Comparison of ENCODE assay signal across 15 cellular contexts in genomic region chr2:219687266-219687665, GRCh38. TPM values are rescaled to one million over a fixed set of nuclear protein-coding genes. Genes with fewer than 3 reads are reported as not detected.
DNase-seq lines count a peak whose midpoint lies in the region; ATAC-seq and TF ChIP-seq lines count a peak whose summit lies in the region.
"Had no signal": no experiment of that assay in that cellular context is flagged by ENCODE, and none has a peak within 500 bp of the region (broad histone marks: within the 10 kb centered on the region; RNA-seq: fewer than 3 reads in every experiment).

No MANE protein-coding gene starts in this region.

- TF ChIP-seq POLR2A in HCT116 (IDR thresholded peaks at IDR 0.05; ENCODE audit: borderline replicate concordance, extremely low read depth, insufficient read depth, insufficient read length) = no peak
- TF ChIP-seq POLR2A in heart left ventricle (IDR thresholded peaks at IDR 0.05) = no peak

- no peak for TF ChIP-seq RAD21 in HCT116 (IDR thresholded peaks at IDR 0.05; ENCODE audit: low read depth)

- H3K9ac ChIP-seq in HCT116 (ENCODE audit: low read length) (peak overlapping the region; percentile 85), adipocyte (ENCODE audit: low read length) (peak overlapping the region; percentile 46)

- CTCF ChIA-PET in HCT116 (lab: Charles Lee) = no interaction called here

- RAD21 ChIA-PET in HCT116 (lab: Charles Lee; ENCODE audit: low non-redundant PET in 1 of 2, low total read pairs in 2 of 2, uncharacterized antibody in 2 of 2, unreplicated experiment in 2 of 2) = no interaction called here

- H3K27ac ChIP-seq in HCT116 (ENCODE audit: low read depth, low read length) (peak overlapping the region; percentile 98), tibial artery (peak overlapping the region; percentile 85 to 86), heart left ventricle (no peak overlapping the region)
- H3K27ac ChIP-seq: SK-N-MC had no signal

- H3K4me1 ChIP-seq in HCT116 (ENCODE audit: control insufficient read depth in 1 of 2, insufficient read depth in 2 of 2, low read length in 2 of 2) (peaks cover 58 to 92% of the 10 kb centered on the region in 2 experiments), adipocyte (ENCODE audit: control insufficient read depth, insufficient read depth, low read length) (peaks cover 47% of the 10 kb centered on the region), tibial artery (peaks cover 0 to 38% (median 29%) of the 10 kb centered on the region in 4 donors), BE2C (peaks cover 5% of the 10 kb centered on the region; the same call in 1 of the 2 replicates), heart left ventricle (peaks cover 0 to 16% (median 6%) of the 10 kb centered on the region in 12 donors)

- H3K79me2 ChIP-seq in HCT116 (ENCODE audit: insufficient read depth, low read length) = peaks cover 44% of the 10 kb centered on the region

- H4K20me1 ChIP-seq in HCT116 (ENCODE audit: insufficient read depth) = no peaks in the 10 kb centered on the region

- TF ChIP-seq CTCF in HCT116 (IDR thresholded peaks at IDR 0.05 in 2 of 3, conservative IDR thresholded peaks at IDR 0.05 in 1 of 3; ENCODE audit: borderline replicate concordance in 1 of 3, insufficient read depth in 1 of 3, low read depth in 2 of 3, low read length in 2 of 3) (no peak), tibial artery (IDR thresholded peaks at IDR 0.05) (no peak), BE2C (IDR thresholded peaks at IDR 0.05; ENCODE audit: low read depth, low read length) (no peak), heart left ventricle (IDR thresholded peaks at IDR 0.05) (no peak)

- 69 to 76% (median 72%) methylated on average over 3 of the region's 3 CpGs for WGBS in heart left ventricle, 4 donors

- H3K9me2 ChIP-seq in HCT116 (ENCODE audit: insufficient read depth) = no peaks in the 10 kb centered on the region

- BruUV-seq in HCT116 (replicated peaks; lab: Mats Ljungman, UMichigan) = no TSS peak

- peaks cover 0 to 8% of the 10 kb centered on the region in 2 experiments; a peak in 1 of 4 replicates for H3K36me3 ChIP-seq in HCT116 (ENCODE audit: control insufficient read depth in 1 of 2, insufficient read depth in 2 of 2, low read length in 2 of 2)
- H3K36me3 ChIP-seq in adipocyte (ENCODE audit: control insufficient read depth, insufficient read depth, low read length, severe bottlenecking) = no peaks in the 10 kb centered on the region
- no peaks in the 10 kb centered on the region for H3K36me3 ChIP-seq in tibial artery
- no peaks in the 10 kb centered on the region for H3K36me3 ChIP-seq in BE2C
- no peaks in the 10 kb centered on the region for H3K36me3 ChIP-seq in heart left ventricle

- ATAC-seq in HCT116 (no peak), heart left ventricle (no peak)
- ATAC-seq: activated CD8-positive, alpha-beta memory T cell treated with anti-CD3 and anti-CD28 coated beads, Interleukin-2, amount 10 ng/mL, durations not matched to agents 7 days and 5 days; HepG2; naive thymus-derived CD8-positive, alpha-beta T cell had no signal

- peaks cover 0 to 11% of the 10 kb centered on the region in 2 experiments; a peak in 1 of 4 replicates for H3K9me3 ChIP-seq in HCT116 (ENCODE audit: control insufficient read depth in 1 of 2, insufficient read depth in 1 of 2, low read depth in 1 of 2, low read length in 2 of 2)
- no peaks in the 10 kb centered on the region for H3K9me3 ChIP-seq in adipocyte (ENCODE audit: control insufficient read depth, low read length)
- no peaks in the 10 kb centered on the region for H3K9me3 ChIP-seq in tibial artery
- no peaks in the 10 kb centered on the region for H3K9me3 ChIP-seq in BE2C
- H3K9me3 ChIP-seq in heart left ventricle = no peaks in the 10 kb centered on the region

- intact Hi-C loops in HCT116 (cut with micrococcal nuclease) = loop anchor here (5.0 kb wide), 1 partner anchor 300 kb away; the partner anchor contains the start of gene DNPEP
- intact Hi-C loops in tibial artery (cut with DNase I; ENCODE audit: low total_unique reads) = loop anchor here (5.0 kb wide), 1 partner anchor 45 kb away; no protein-coding TSS in a partner anchor
- intact Hi-C loops in heart left ventricle (cut with DNase I) = loop anchor here in 6 of 10 donors (5.0 kb wide), 3 partner anchors 40 to 150 kb away; partner anchors contain the start of genes CHPF (in 3 of the 6) and TMEM198 (in 3 of the 6)

- H3K4me3 ChIP-seq in HCT116 (replicated peaks in 1 of 2; ENCODE audit: low read depth in 1 of 2, low read length in 2 of 2) (peak overlapping the region; percentile 3 to 74; a peak in 1 of 4 replicates), adipocyte (ENCODE audit: low read length) (no peak overlapping the region), tibial artery (no peak overlapping the region), BE2C (ENCODE audit: low read depth, low read length) (no peak overlapping the region), heart left ventricle (no peak overlapping the region)
- H3K4me3 ChIP-seq: SK-N-MC had no signal

- DNase-seq in HCT116 (ENCODE audit: low read depth, low spot score) (peak; percentile 40), adipocyte (ENCODE audit: low read depth) (no peak), fibroblast of peridontal ligament (ENCODE audit: extremely low read depth) (peak; percentile 55), tibial artery (no peak), BE2C (no peak), cerebellum (ENCODE audit: low spot score) (no peak), heart left ventricle (no peak)
- DNase-seq: activated CD8-positive, alpha-beta memory T cell treated with anti-CD3 and anti-CD28 coated beads, Interleukin-2, amount 10 ng/mL, durations not matched to agents 7 days and 5 days; caudate nucleus; CD4-positive, alpha-beta T cell; naive thymus-derived CD8-positive, alpha-beta T cell; NCI-H1417; retina had no signal

- peak overlapping the region; percentile 80 for H3K4me2 ChIP-seq in HCT116 (ENCODE audit: low read length)

- H2AFZ ChIP-seq in HCT116 (ENCODE audit: low read depth, low read length, poor library complexity, severe bottlenecking) = no peak overlapping the region

- H3K27me3 ChIP-seq in HCT116 (ENCODE audit: insufficient read depth, low read length) (no peaks in the 10 kb centered on the region), adipocyte (replicated peaks; ENCODE audit: control insufficient read depth, insufficient read depth, low read length) (no peaks in the 10 kb centered on the region), tibial artery (no peaks in the 10 kb centered on the region), BE2C (peaks cover 20% of the 10 kb centered on the region), heart left ventricle (peaks cover 0 to 12% (median 0%) of the 10 kb centered on the region in 9 donors)

- POLR2A ChIA-PET in HCT116 (lab: Charles Lee) = interaction anchor here (0.7 to 3.6 kb wide), 3 partner anchors 12 to 35 kb away, joined by 3 to 19 read pairs (median 7); no protein-coding TSS in a partner anchor

TF ChIP-seq in HCT116, 20 proteins besides CTCF, POLR2A, EP300 and RAD21:
- TF ChIP-seq POLR2AphosphoS5 (IDR thresholded peaks at IDR 0.05; ENCODE audit: low read depth, low read length) = peak; percentile 43; the same call in 1 of the 2 replicates
- TF ChIP-seq SIN3A (IDR thresholded peaks at IDR 0.05; ENCODE audit: low read depth) = no peak
- TF ChIP-seq EZH2 (IDR thresholded peaks at IDR 0.05) = no peak
- TF ChIP-seq YY1 (IDR thresholded peaks at IDR 0.05; ENCODE audit: extremely low read depth, insufficient replicate concordance, low read depth, low read length) = peak; percentile 20
- no peak for TF ChIP-seq ZFX (IDR thresholded peaks at IDR 0.05)

RNA-seq across cellular contexts. Expression of gene SLC4A3, which starts 59.8 kb away (rescaled TPM):
- 23.0 TPM for total RNA-seq in HCT116 (2021; ENCODE audit: unreplicated experiment)
- 17.1 and 17.3 TPM in 2 replicates for polyA plus RNA-seq in HCT116 (2012)
- 28.9 TPM for polyA plus RNA-seq in BE2C (2012; ENCODE audit: insufficient read depth, insufficient read length, low read depth)
- 20.9 TPM for total RNA-seq in cerebellum
- total RNA-seq in heart left ventricle = 100 to 1,000 TPM; 249 to 507 (median 428) TPM
- polyA plus RNA-seq in heart left ventricle = 100 to 1,000 TPM; 236 to 250 TPM
- total RNA-seq: activated CD8-positive, alpha-beta memory T cell treated with anti-CD3 and anti-CD28 coated beads, Interleukin-2, amount 10 ng/mL, durations not matched to agents 7 days and 5 days had no signal
- polyA plus RNA-seq: naive thymus-derived CD8-positive, alpha-beta T cell had no signal

Comparison
In these comparisons a context has a peak if more than half of its experiments do, and no peak if none do; other contexts are left out.
1. DNase-seq: peak in HCT116 (single experiment) and fibroblast of peridontal ligament (single experiment); none in adipocyte (single experiment), tibial artery (0 of 2), BE2C (single experiment), cerebellum (single experiment) and heart left ventricle (0 of 5).
2. H3K27ac ChIP-seq: peak in HCT116 (single experiment) and tibial artery (2 of 2); none in heart left ventricle (0 of 12).
3. H3K4me3 ChIP-seq: peak in HCT116 (2 of 2); none in adipocyte (single experiment), tibial artery (0 of 2), BE2C (single experiment) and heart left ventricle (0 of 12).
4. RNA of gene SLC4A3, which starts 59.8 kb away (total RNA-seq): 249 to 507 TPM in heart left ventricle; 23.0 TPM in HCT116 (single experiment) and 20.9 TPM in cerebellum (single experiment); every median in the first group is over 10 times any median in the second.